8 cellular contexts compared by ENCODE assay signal in the genomic region with DNA sequence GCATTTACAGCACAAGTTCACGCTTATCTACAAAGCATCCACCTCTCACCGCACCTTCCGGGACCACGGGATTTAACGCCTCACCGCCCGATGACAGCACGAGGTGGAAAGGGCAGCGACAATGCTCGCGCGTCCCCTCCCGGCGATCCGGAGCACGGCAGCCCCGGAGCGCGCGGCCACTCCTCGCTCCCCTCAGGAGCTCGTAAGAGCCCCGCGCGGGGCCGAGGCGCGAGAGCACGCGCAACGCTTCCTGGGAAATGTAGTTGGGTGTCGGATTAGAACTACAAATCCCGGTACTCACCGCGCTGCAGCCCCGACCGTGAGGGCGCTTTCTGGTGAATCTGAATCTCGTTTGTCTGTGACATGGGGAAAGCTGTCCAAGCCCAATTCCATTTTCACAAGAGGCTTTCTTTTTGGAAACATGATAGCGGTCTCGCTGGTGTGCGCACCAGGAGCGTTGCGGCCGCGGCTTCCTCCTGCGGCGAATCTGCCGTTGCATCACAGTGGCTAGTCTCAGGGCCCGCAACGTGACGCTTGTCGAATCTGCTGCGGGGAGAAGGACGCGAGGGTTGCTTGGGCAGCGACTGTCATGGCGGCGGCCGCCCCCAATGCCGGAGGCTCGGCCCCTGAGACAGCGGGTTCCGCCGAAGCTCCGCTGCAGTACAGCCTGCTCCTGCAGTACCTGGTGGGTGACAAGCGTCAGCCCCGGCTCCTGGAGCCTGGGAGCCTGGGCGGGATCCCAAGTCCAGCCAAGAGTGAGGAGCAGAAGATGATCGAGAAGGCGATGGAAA. TPM values are rescaled to one million over a fixed set of nuclear protein-coding genes. Genes with fewer than 3 reads are reported as not detected.
DNase-seq lines count a peak whose midpoint lies in the region; TF ChIP-seq lines count a peak whose summit lies in the region.

A gene (plus strand): TSS at position 576 of the 791 bp plus-strand sequence. CDS start 14 bp downstream, at position 590.

- H3K27me3 ChIP-seq in effector memory CD4-positive, alpha-beta T cell (replicated peaks; ENCODE audit: control insufficient read depth, insufficient read depth, low read length, poor library complexity, severe bottlenecking), result no peaks in the 10 kb centered on the region

- peak; percentile 90 for DNase-seq in COR-L47 (lab: John Stamatoyannopoulos, UW)
- peak; percentile 95 for DNase-seq in GM20000 (ENCODE audit: low spot score)
- peak; percentile 93 for DNase-seq in HT-29 (ENCODE audit: low spot score)
- peak; percentile 71 for DNase-seq in NK-92 treated with Interleukin-12 subunit alpha and Interleukin-12 subunit beta, amount 100 ng/mL, for 24 hours (lab: John Stamatoyannopoulos, UW)
- peak; percentile 98 for DNase-seq in activated CD8-positive, alpha-beta memory T cell treated with anti-CD3 and anti-CD28 coated beads for 24 hours
- peak; percentile 81 to 87 (median 85) for DNase-seq in effector memory CD4-positive, alpha-beta T cell
- DNase-seq in medulla oblongata (ENCODE audit: extremely low spot score), result peak; percentile 97
- DNase-seq in stimulated activated CD8-positive, alpha-beta memory T cell treated with anti-CD3 and anti-CD28 coated beads, Interleukin-12 subunit alpha, Interleukin-12 subunit beta, amount 100 ng/mL, for 1 hour (ENCODE audit: low read depth), result peak; percentile 81

- H3K27ac ChIP-seq in effector memory CD4-positive, alpha-beta T cell (ENCODE audit: insufficient read depth, low read length, poor library complexity, severe bottlenecking), result peak within 1 kb of the TSS; percentile 78

- peaks cover 19% of the 10 kb centered on the region for H3K36me3 ChIP-seq in effector memory CD4-positive, alpha-beta T cell (ENCODE audit: control insufficient read depth, insufficient read depth, low read length)

- peak within 1 kb of the TSS; percentile 98 for H3K4me3 ChIP-seq in effector memory CD4-positive, alpha-beta T cell (ENCODE audit: insufficient read depth, low read depth, low read length, poor library complexity, severe bottlenecking)

- peaks cover 6% of the 10 kb centered on the region for H3K9me3 ChIP-seq in effector memory CD4-positive, alpha-beta T cell (ENCODE audit: control insufficient read depth, low read length)

- TF ChIP-seq CTCF in GM20000 (IDR thresholded peaks at IDR 0.05; ENCODE audit: extremely low read depth, missing control alignments), result peak; percentile 94

- H3K4me1 ChIP-seq in effector memory CD4-positive, alpha-beta T cell (ENCODE audit: control insufficient read depth, insufficient read depth, low read length, poor library complexity, severe bottlenecking), result peaks cover 6% of the 10 kb centered on the region

RNA-seq across cellular contexts. Expression of the gene that starts here (rescaled TPM):
- total RNA-seq in HT-29 (2014; rRNA removed; shearing (Covaris generic)), result 7.3 and 7.7 TPM in 2 replicates

Comparison
In these comparisons a context has a peak if more than half of its experiments do, and no peak if none do; other contexts are left out.
1. Peak in every context shown above with its lines: DNase-seq, H3K4me3 ChIP-seq and H3K27ac ChIP-seq.